In genomic region chr9:6598249-6598725, GRCh38 we compare ENCODE assay signal across 12 cellular contexts. TPM values are rescaled to one million over a fixed set of nuclear protein-coding genes. Genes with fewer than 3 reads are reported as not detected.
DNase-seq lines count a peak whose midpoint lies in the region; ATAC-seq and TF ChIP-seq lines count a peak whose summit lies in the region.
"Had no signal": no experiment of that assay in that cellular context is flagged by ENCODE, and none has a peak within 500 bp of the region (broad histone marks: within the 10 kb centered on the region; RNA-seq: fewer than 3 reads in every experiment).

No MANE protein-coding gene starts in this region.

- peaks cover 95% of the 10 kb centered on the region for H3K36me3 Mint-ChIP-seq in Caco-2 (ENCODE audit: insufficient read depth, unreplicated experiment)
- no peaks in the 10 kb centered on the region for H3K36me3 Mint-ChIP-seq in T-helper 2 cell treated with Interferon-gamma antibody and Interleukin-4, amounts not matched to agents 5 μg/mL and 100 μg/mL, for 36 hours (ENCODE audit: low read depth)
- H3K36me3 Mint-ChIP-seq: memory B cell had no signal

- intact Hi-C loops in Caco-2 (cut with micrococcal nuclease; ENCODE audit: unreplicated experiment) (no loop called here), left ventricle myocardium superior (cut with micrococcal nuclease) (no loop called here)

- CTCF ChIA-PET in Caco-2 (lab: Charles Lee): no interaction called here

- no peaks in the 10 kb centered on the region for H3K9me3 ChIP-seq in Caco-2

- peak; percentile 98 for ATAC-seq in GM19023 (IDR thresholded peaks at IDR 0.05; ENCODE audit: unreplicated experiment)
- peak; percentile 98 for ATAC-seq in HG02852 (IDR thresholded peaks at IDR 0.05; ENCODE audit: unreplicated experiment)
- no peak for ATAC-seq in left ventricle myocardium superior

- H3K27me3 Mint-ChIP-seq in Caco-2 (ENCODE audit: insufficient read depth, unreplicated experiment): no peaks in the 10 kb centered on the region
- H3K27me3 Mint-ChIP-seq in T-helper 2 cell treated with Interferon-gamma antibody and Interleukin-4, amounts not matched to agents 5 μg/mL and 100 μg/mL, for 36 hours (ENCODE audit: low read depth): no peaks in the 10 kb centered on the region
- H3K27me3 Mint-ChIP-seq: memory B cell had no signal

- no peak for TF ChIP-seq CTCF in Caco-2 (IDR thresholded peaks at IDR 0.05; ENCODE audit: insufficient read depth in 1 of 2, low read depth in 1 of 2, low read length in 1 of 2, severe bottlenecking in 1 of 2, unreplicated experiment in 1 of 2)

- no peak overlapping the region for H3K4me3 ChIP-seq in Caco-2 (ENCODE audit: low read depth, low read length)
- H3K4me3 ChIP-seq: PC-9 had no signal

- peaks cover 7% of the 10 kb centered on the region for H3K4me1 ChIP-seq in Caco-2

- BruUV-seq in Caco-2 (replicated peaks; lab: Mats Ljungman, UMichigan): no TSS peak

- 0 out of 2 replicates have a peak, but pooled peaks cover 2% of the 10 kb centered on the region for H3K36me3 ChIP-seq in Caco-2 (ENCODE audit: control insufficient read depth, insufficient read depth, low read length)

- H3K4me3 Mint-ChIP-seq in Caco-2 (ENCODE audit: unreplicated experiment): peak overlapping the region; percentile 11
- no peak overlapping the region for H3K4me3 Mint-ChIP-seq in T-helper 2 cell treated with Interferon-gamma antibody and Interleukin-4, amounts not matched to agents 5 μg/mL and 100 μg/mL, for 36 hours
- H3K4me3 Mint-ChIP-seq: CD8-positive, alpha-beta memory T cell; memory B cell had no signal

- H3K4me1 Mint-ChIP-seq in Caco-2 (ENCODE audit: low read depth, unreplicated experiment): peaks cover 31% of the 10 kb centered on the region
- H3K4me1 Mint-ChIP-seq in T-helper 2 cell treated with Interferon-gamma antibody and Interleukin-4, amounts not matched to agents 5 μg/mL and 100 μg/mL, for 36 hours (ENCODE audit: low read depth): peaks cover 5% of the 10 kb centered on the region
- H3K4me1 Mint-ChIP-seq: CD8-positive, alpha-beta memory T cell had no signal

- POLR2A ChIA-PET in Caco-2 (lab: Charles Lee): interaction anchor here (0.6 kb wide), 1 partner anchor 142 kb away, joined by 3 read pairs; no protein-coding TSS in a partner anchor

- H3K27me3 ChIP-seq in Caco-2 (replicated peaks; ENCODE audit: control insufficient read depth, insufficient read depth, low read length): no peaks in the 10 kb centered on the region

- H3K27ac Mint-ChIP-seq in Caco-2 (ENCODE audit: unreplicated experiment): peak overlapping the region; percentile 49
- peak overlapping the region; percentile 53 for H3K27ac Mint-ChIP-seq in T-helper 2 cell treated with Interferon-gamma antibody and Interleukin-4, amounts not matched to agents 5 μg/mL and 100 μg/mL, for 36 hours
- H3K27ac Mint-ChIP-seq: CD8-positive, alpha-beta memory T cell; memory B cell had no signal

- DNase-seq in Caco-2 (no peak), mesenteric fat pad (ENCODE audit: low spot score) (no peak), foreskin melanocyte (no peak), left ventricle myocardium superior (no peak), DMS79 (lab: John Stamatoyannopoulos, UW) (no peak)
- peak; percentile 38 for DNase-seq in T-helper 2 cell treated with Interferon-gamma antibody and Interleukin-4, amounts not matched to agents 5 μg/mL and 100 μg/mL, for 36 hours (ENCODE audit: low spot score)
- DNase-seq: activated effector memory CD4-positive, alpha-beta T cell treated with Interleukin-2 at 50 U/mL for 16 hours; CD8-positive, alpha-beta memory T cell; PC-9 had no signal

- H3K9me3 Mint-ChIP-seq in Caco-2 (ENCODE audit: unreplicated experiment): no peaks in the 10 kb centered on the region
- H3K9me3 Mint-ChIP-seq in T-helper 2 cell treated with Interferon-gamma antibody and Interleukin-4, amounts not matched to agents 5 μg/mL and 100 μg/mL, for 36 hours: no peaks in the 10 kb centered on the region
- H3K9me3 Mint-ChIP-seq: CD8-positive, alpha-beta memory T cell; memory B cell had no signal

RNA-seq across cellular contexts. Expression of gene GLDC, which starts 47.2 kb away (rescaled TPM):
- total RNA-seq in Caco-2 (2022) (276 and 320 TPM in 2 replicates), mesenteric fat pad (0.19 TPM), left ventricle myocardium superior (not detected)

Comparison
In these comparisons a context has a peak if more than half of its experiments do, and no peak if none do; other contexts are left out.
1. RNA of gene GLDC, which starts 47.2 kb away (total RNA-seq): 276 to 320 TPM in Caco-2; not detected in left ventricle myocardium superior (single experiment) and 0.19 TPM in mesenteric fat pad (single experiment); every median in the first group is over 100 times any median in the second.